ENCODE assay signal across 18 cellular contexts in genomic region chr2:237450583-237450982, GRCh38. TPM values are rescaled to one million over a fixed set of nuclear protein-coding genes. Genes with fewer than 3 reads are reported as not detected.
A peak's percentile ranks its signal among the peaks of the same experiment; 100 is the strongest.
DNase-seq lines count a peak whose midpoint lies in the region; ATAC-seq, FAIRE-seq and TF ChIP-seq lines count a peak whose summit lies in the region.
"Had no signal": no experiment of that assay in that cellular context is flagged by ENCODE, and none has a peak within 500 bp of the region (broad histone marks: within the 10 kb centered on the region; RNA-seq: fewer than 3 reads in every experiment).

No MANE protein-coding gene starts in this region.

- H4K8ac ChIP-seq in H1 (ENCODE audit: extremely low read depth, insufficient read depth, low read length), result no peak overlapping the region; the same call in 1 of the 2 replicates

- peak overlapping the region; percentile 70; the same call in 1 of the 2 replicates for H2BK12ac ChIP-seq in H1 (ENCODE audit: low read depth, low read length)

- TF ChIP-seq POLR2A in H1 (IDR thresholded peaks at IDR 0.05; ENCODE audit: control extremely low read depth in 1 of 2, low read depth in 2 of 2, low read length in 2 of 2), result no peak
- no peak for TF ChIP-seq POLR2A in uterus (IDR thresholded peaks at IDR 0.05)

- H2BK5ac ChIP-seq in H1 (ENCODE audit: low read depth, low read length), result no peak overlapping the region

- no peak overlapping the region for H3K4me3 Mint-ChIP-seq in activated CD8-positive, alpha-beta memory T cell treated with anti-CD3 and anti-CD28 coated beads, Interleukin-2, amount 10 ng/mL, durations not matched to agents 7 days and 5 days
- H3K4me3 Mint-ChIP-seq in activated naive CD4-positive, alpha-beta T cell treated with anti-CD3 and anti-CD28 coated beads, Interleukin-2, amount 10 ng/mL, durations not matched to agents 7 days and 5 days, result no peak overlapping the region
- H3K4me3 Mint-ChIP-seq: CD4-positive, CD25-positive, alpha-beta regulatory T cell; H9 had no signal

- H2BK20ac ChIP-seq in H1 (ENCODE audit: low read length), result no peak overlapping the region

- H4K91ac ChIP-seq in H1 (replicated peaks; ENCODE audit: insufficient read length, low read length), result no peak overlapping the region

- H3K4ac ChIP-seq in H1 (replicated peaks; ENCODE audit: insufficient read length, low read depth, low read length), result no peak overlapping the region

- H3K9me3 ChIP-seq in H1 (ENCODE audit: insufficient read depth in 2 of 2, low read depth in 1 of 2, low read length in 1 of 2) (no peaks in the 10 kb centered on the region), muscle layer of colon (ENCODE audit: low read length) (no peaks in the 10 kb centered on the region), uterus (no peaks in the 10 kb centered on the region)

- H3K27me3 ChIP-seq in H1 (replicated peaks in 1 of 4; ENCODE audit: control insufficient read depth in 3 of 4, extremely low read depth in 1 of 4, insufficient read depth in 3 of 4, low read length in 3 of 4) (peaks cover 0 to 2% (median 0%) of the 10 kb centered on the region in 4 experiments; a peak in 1 of 7 replicates), muscle layer of colon (ENCODE audit: control insufficient read depth in 1 of 2, insufficient read depth in 2 of 2, low read length in 2 of 2) (no peaks in the 10 kb centered on the region), uterus (no peaks in the 10 kb centered on the region)

- H3K27ac Mint-ChIP-seq in activated CD8-positive, alpha-beta memory T cell treated with anti-CD3 and anti-CD28 coated beads, Interleukin-2, amount 10 ng/mL, durations not matched to agents 7 days and 5 days, result no peak overlapping the region
- H3K27ac Mint-ChIP-seq in activated naive CD4-positive, alpha-beta T cell treated with anti-CD3 and anti-CD28 coated beads, Interleukin-2, amount 10 ng/mL, durations not matched to agents 7 days and 5 days, result no peak overlapping the region
- H3K27ac Mint-ChIP-seq: H9 had no signal

- peaks cover 0 to 6% (median 4%) of the 10 kb centered on the region in 4 experiments; a peak in 4 of 7 replicates for H3K4me1 ChIP-seq in H1 (replicated peaks in 1 of 4; ENCODE audit: control insufficient read depth in 3 of 4, insufficient read depth in 4 of 4, low read length in 3 of 4)
- peaks cover 29% of the 10 kb centered on the region for H3K4me1 ChIP-seq in muscle layer of colon (ENCODE audit: insufficient read depth, low read length)
- H3K4me1 ChIP-seq in uterus, result peaks cover 6 to 16% of the 10 kb centered on the region in 2 donors

- no peak overlapping the region for H3K4me3 ChIP-seq in H1 (ENCODE audit: extremely low read depth in 1 of 4, insufficient read depth in 2 of 4, low read depth in 3 of 4, low read length in 4 of 4)
- H3K4me3 ChIP-seq in muscle layer of colon (ENCODE audit: low read depth in 1 of 2, low read length in 2 of 2), result no peak overlapping the region
- H3K4me3 ChIP-seq in uterus, result no peak overlapping the region

- intact Hi-C loops in uterus (cut with DNase I; ENCODE audit: low total_unique reads), result no loop called here

- CTCF ChIA-PET in activated CD8-positive, alpha-beta memory T cell treated with anti-CD3 and anti-CD28 coated beads, Interleukin-2, amount 10 ng/mL, durations not matched to agents 7 days and 5 days (lab: Charles Lee), result interaction anchor here (1.0 kb wide), 1 partner anchor 29 kb away, joined by 3 read pairs; no protein-coding TSS in a partner anchor
- CTCF ChIA-PET in H1 (lab: Charles Lee; ENCODE audit: partially characterized antibody), result interaction anchor here (0.8 to 6.3 kb wide), 18 partner anchors 8 to 329 kb away, joined by 3 to 36 read pairs (median 6); no protein-coding TSS in a partner anchor
- CTCF ChIA-PET in activated naive CD4-positive, alpha-beta T cell treated with anti-CD3 and anti-CD28 coated beads, Interleukin-2, amount 10 ng/mL, durations not matched to agents 7 days and 5 days (lab: Charles Lee), result interaction anchor here (1.1 to 1.4 kb wide), 2 partner anchors 8 to 9 kb away, joined by 3 read pairs; no protein-coding TSS in a partner anchor

- no peak for TF ChIP-seq RAD21 in H1 (IDR thresholded peaks at IDR 0.05 in 1 of 2, conservative IDR thresholded peaks at IDR 0.05 in 1 of 2; ENCODE audit: low read depth in 2 of 2, low read length in 2 of 2)

- POLR2A ChIA-PET in H1 (lab: Charles Lee; ENCODE audit: partially characterized antibody), result no interaction called here

- H3K27me3 Mint-ChIP-seq in activated CD8-positive, alpha-beta memory T cell treated with anti-CD3 and anti-CD28 coated beads, Interleukin-2, amount 10 ng/mL, durations not matched to agents 7 days and 5 days, result no peaks in the 10 kb centered on the region
- peaks cover 19% of the 10 kb centered on the region for H3K27me3 Mint-ChIP-seq in activated naive CD4-positive, alpha-beta T cell treated with anti-CD3 and anti-CD28 coated beads, Interleukin-2, amount 10 ng/mL, durations not matched to agents 7 days and 5 days
- H3K27me3 Mint-ChIP-seq: CD4-positive, CD25-positive, alpha-beta regulatory T cell had no signal

- H3K4me1 Mint-ChIP-seq in activated CD8-positive, alpha-beta memory T cell treated with anti-CD3 and anti-CD28 coated beads, Interleukin-2, amount 10 ng/mL, durations not matched to agents 7 days and 5 days, result no peaks in the 10 kb centered on the region
- H3K4me1 Mint-ChIP-seq in activated naive CD4-positive, alpha-beta T cell treated with anti-CD3 and anti-CD28 coated beads, Interleukin-2, amount 10 ng/mL, durations not matched to agents 7 days and 5 days, result peaks cover 8% of the 10 kb centered on the region

- no peaks in the 10 kb centered on the region for H3K9me3 Mint-ChIP-seq in activated CD8-positive, alpha-beta memory T cell treated with anti-CD3 and anti-CD28 coated beads, Interleukin-2, amount 10 ng/mL, durations not matched to agents 7 days and 5 days (ENCODE audit: low read depth)
- H3K9me3 Mint-ChIP-seq in activated naive CD4-positive, alpha-beta T cell treated with anti-CD3 and anti-CD28 coated beads, Interleukin-2, amount 10 ng/mL, durations not matched to agents 7 days and 5 days, result peaks cover 3% of the 10 kb centered on the region

- H3K23me2 ChIP-seq in H1 (ENCODE audit: low read depth, low read length), result no peaks in the 10 kb centered on the region

- no peaks in the 10 kb centered on the region for H3K36me3 Mint-ChIP-seq in activated CD8-positive, alpha-beta memory T cell treated with anti-CD3 and anti-CD28 coated beads, Interleukin-2, amount 10 ng/mL, durations not matched to agents 7 days and 5 days
- no peaks in the 10 kb centered on the region for H3K36me3 Mint-ChIP-seq in activated naive CD4-positive, alpha-beta T cell treated with anti-CD3 and anti-CD28 coated beads, Interleukin-2, amount 10 ng/mL, durations not matched to agents 7 days and 5 days
- H3K36me3 Mint-ChIP-seq: CD4-positive, CD25-positive, alpha-beta regulatory T cell had no signal

- no peak overlapping the region for H3K27ac ChIP-seq in H1 (ENCODE audit: low read depth, low read length)
- H3K27ac ChIP-seq in muscle layer of colon (ENCODE audit: low read depth, low read length), result peak overlapping the region; percentile 26
- H3K27ac ChIP-seq in uterus, result peak overlapping the region; percentile 77 to 80

- DNase-seq in activated CD8-positive, alpha-beta memory T cell treated with anti-CD3 and anti-CD28 coated beads, Interleukin-2, amount 50 U/mL, for 48 hours, result peak; percentile 25
- no peak for DNase-seq in activated CD8-positive, alpha-beta memory T cell treated with anti-CD3 and anti-CD28 coated beads, Interleukin-2, amount 10 ng/mL, durations not matched to agents 7 days and 5 days
- DNase-seq in H1 (ENCODE audit: low read depth in 1 of 2, low spot score in 2 of 2) (no peak), uterus (no peak), superior temporal gyrus (ENCODE audit: extremely low spot score) (no peak)
- no peak for DNase-seq in activated naive CD4-positive, alpha-beta T cell treated with anti-CD3 and anti-CD28 coated beads, Interleukin-2, amount 10 ng/mL, durations not matched to agents 7 days and 5 days
- DNase-seq: 8988T; CD4-positive, CD25-positive, alpha-beta regulatory T cell; COR-L47; H9; MM.1S; NCI-H1092; NCI-H2081 treated with DMSO at 0.1 percent for 48 hours had no signal

- H3K9ac ChIP-seq in H1 (replicated peaks in 1 of 4; ENCODE audit: extremely low read depth in 1 of 4, low read depth in 3 of 4, low read length in 3 of 4) (no peak overlapping the region), muscle layer of colon (ENCODE audit: low read length) (no peak overlapping the region)

- no peaks in the 10 kb centered on the region for H3K79me1 ChIP-seq in H1 (ENCODE audit: low read depth, low read length)

- H3K56ac ChIP-seq in H1 (replicated peaks; ENCODE audit: insufficient read length, low read depth, low read length), result no peak overlapping the region

- H3K4me2 ChIP-seq in H1 (ENCODE audit: insufficient read depth in 1 of 2, low read depth in 2 of 2, low read length in 2 of 2), result no peak overlapping the region

- H3K36me3 ChIP-seq in H1 (ENCODE audit: control insufficient read depth in 2 of 4, insufficient read depth in 4 of 4, low read length in 3 of 4) (no peaks in the 10 kb centered on the region), muscle layer of colon (ENCODE audit: insufficient read depth, low read length) (no peaks in the 10 kb centered on the region), uterus (no peaks in the 10 kb centered on the region)

- no peak overlapping the region for H2BK120ac ChIP-seq in H1 (replicated peaks; ENCODE audit: low read depth, low read length)

- no peaks in the 10 kb centered on the region for H4K20me1 ChIP-seq in H1 (replicated peaks in 1 of 2; ENCODE audit: control insufficient read depth in 1 of 2, insufficient read depth in 2 of 2, low read length in 2 of 2)

- FAIRE-seq in H1 (lab: Jason Lieb, UNC), result no peak
- FAIRE-seq: G401.6, HTR-8/SVneo had no signal

- no peak for TF ChIP-seq CTCF in H1 (IDR thresholded peaks at IDR 0.05; ENCODE audit: control extremely low read depth in 1 of 3, insufficient read depth in 1 of 3, low read depth in 1 of 3, low read length in 3 of 3)
- TF ChIP-seq CTCF in uterus (IDR thresholded peaks at IDR 0.05), result no peak

- 89% methylated on average over 13 of the region's 13 CpGs; no CpG with 5 or more reads in 1 of the 2 experiments for WGBS in H1 (ENCODE audit: extremely low coverage in 1 of 2, insufficient coverage in 1 of 2, insufficient read length in 1 of 2, insufficient replicate concordance in 2 of 2, low coverage in 1 of 2, low lambda C conversion rate in 2 of 2, missing lambda C conversion rate in 1 of 2), 2 experiments

- H3K18ac ChIP-seq in H1 (ENCODE audit: extremely low read depth, low read length), result no peak overlapping the region

- no peak overlapping the region for H4K5ac ChIP-seq in H1 (ENCODE audit: insufficient read length, low read depth, low read length)

- no peak overlapping the region for H3K14ac ChIP-seq in H1 (ENCODE audit: insufficient read length)

- no peak overlapping the region for H3K23ac ChIP-seq in H1 (ENCODE audit: insufficient read length)

- no peak overlapping the region for H2AK5ac ChIP-seq in H1 (ENCODE audit: low read depth, low read length)

- no peaks in the 10 kb centered on the region for H3K79me2 ChIP-seq in H1 (ENCODE audit: control insufficient read depth in 1 of 2, insufficient read depth in 2 of 2, low read length in 2 of 2)

- no peak for ATAC-seq in activated CD8-positive, alpha-beta memory T cell treated with anti-CD3 and anti-CD28 coated beads, Interleukin-2, amount 10 ng/mL, durations not matched to agents 7 days and 5 days
- no peak for ATAC-seq in HG02763 (IDR thresholded peaks at IDR 0.05; ENCODE audit: unreplicated experiment)
- ATAC-seq: Panc1 had no signal

- H2AFZ ChIP-seq in H1 (ENCODE audit: low read length), result no peak overlapping the region

- TF ChIP-seq EP300 in H1 (IDR thresholded peaks at IDR 0.05; ENCODE audit: borderline replicate concordance in 1 of 2, low read depth in 2 of 2, low read length in 2 of 2), result no peak

- no peak overlapping the region for H2BK15ac ChIP-seq in H1 (ENCODE audit: low read length)

RNA-seq across cellular contexts. Expression of gene MLPH, which starts 36.5 kb away (rescaled TPM):
- total RNA-seq in activated CD8-positive, alpha-beta memory T cell treated with anti-CD3 and anti-CD28 coated beads, Interleukin-2, amount 10 ng/mL, durations not matched to agents 7 days and 5 days, result not detected
- total RNA-seq in H1 (2021; fragmentation: NEBNext Ultra II Directional; extraction: Animal tissue kit (Norgen Biotek cat#: 25700)), result 17.0 TPM in 2 replicates
- 12.7 and 16.9 TPM in 2 replicates for polyA plus RNA-seq in H1 (2011; rRNA removed)
- 12.6 TPM for polyA plus RNA-seq in H1 (2011; cell fraction: cytosol; rRNA removed)
- polyA plus RNA-seq in H1 (2011; cell fraction: nucleus; rRNA removed), result 47.0 TPM
- 15.7 to 18.9 TPM (median 17.7 TPM) in 4 replicates for polyA plus RNA-seq in H1 (2012, experiment 1 of 2)
- polyA plus RNA-seq in H1 (2012, experiment 2 of 2), result 7.2 TPM
- 11.2 TPM for polyA plus RNA-seq in H1 (2013, experiment 1 of 2)
- 11.0 TPM for polyA plus RNA-seq in H1 (2013, experiment 2 of 2)
- 14.5 and 14.8 TPM in 2 replicates for polyA minus RNA-seq in H1 (2011; rRNA and poly(A)+ RNA removed)
- 10.6 TPM for polyA minus RNA-seq in H1 (2011; cell fraction: cytosol; rRNA and poly(A)+ RNA removed)
- polyA minus RNA-seq in H1 (2011; cell fraction: nucleus; rRNA and poly(A)+ RNA removed), result 14.1 TPM
- total RNA-seq in uterus, result 10 to 100 TPM in 2 of 4 donors, 1 to 10 TPM in 2; 1.2 to 16.5 (median 8.9) TPM
- polyA plus RNA-seq: CD4-positive, CD25-positive, alpha-beta regulatory T cell had no signal

RNA-seq across cellular contexts. Expression of gene COL6A3, which starts 36.6 kb away (rescaled TPM):
- total RNA-seq in activated CD8-positive, alpha-beta memory T cell treated with anti-CD3 and anti-CD28 coated beads, Interleukin-2, amount 10 ng/mL, durations not matched to agents 7 days and 5 days, result 1 to 10 TPM in 1 of 2 experiments, under 1 TPM in 1; 0.53 to 1.5 TPM
- total RNA-seq in H1 (2021; fragmentation: NEBNext Ultra II Directional; extraction: Animal tissue kit (Norgen Biotek cat#: 25700)), result 3.4 and 3.5 TPM in 2 replicates
- 1.2 and 1.9 TPM in 2 replicates for polyA plus RNA-seq in H1 (2011; rRNA removed)
- 1.2 TPM for polyA plus RNA-seq in H1 (2011; cell fraction: cytosol; rRNA removed)
- polyA plus RNA-seq in H1 (2011; cell fraction: nucleus; rRNA removed), result 4.1 TPM
- 2.4 to 3.5 TPM (median 3.0 TPM) in 4 replicates for polyA plus RNA-seq in H1 (2012, experiment 1 of 2)
- 0.60 TPM for polyA plus RNA-seq in H1 (2012, experiment 2 of 2)
- 5.0 TPM for polyA plus RNA-seq in H1 (2013, experiment 1 of 2)
- polyA plus RNA-seq in H1 (2013, experiment 2 of 2), result 3.8 TPM
- 3.1 and 6.5 TPM in 2 replicates for polyA minus RNA-seq in H1 (2011; rRNA and poly(A)+ RNA removed)
- polyA minus RNA-seq in H1 (2011; cell fraction: cytosol; rRNA and poly(A)+ RNA removed), result 3.0 TPM
- 6.4 TPM for polyA minus RNA-seq in H1 (2011; cell fraction: nucleus; rRNA and poly(A)+ RNA removed)
- total RNA-seq in uterus, result 1,000 to 10,000 TPM in 1 of 4 donors, 100 to 1,000 TPM in 3; 164 to 1,719 (median 447) TPM

Comparison
In these comparisons a context has a peak if more than half of its experiments do, and no peak if none do; other contexts are left out.
1. RNA of gene COL6A3, which starts 36.6 kb away (total RNA-seq): 164 to 1,719 TPM in uterus; 3.4 to 3.5 TPM in H1 and 0.53 to 1.5 TPM in activated CD8-positive, alpha-beta memory T cell treated with anti-CD3 and anti-CD28 coated beads, Interleukin-2, amount 10 ng/mL, durations not matched to agents 7 days and 5 days; every median in the first group is over 10 times any median in the second.